ENCODE assay signal across 15 cellular contexts in the genomic region with DNA sequence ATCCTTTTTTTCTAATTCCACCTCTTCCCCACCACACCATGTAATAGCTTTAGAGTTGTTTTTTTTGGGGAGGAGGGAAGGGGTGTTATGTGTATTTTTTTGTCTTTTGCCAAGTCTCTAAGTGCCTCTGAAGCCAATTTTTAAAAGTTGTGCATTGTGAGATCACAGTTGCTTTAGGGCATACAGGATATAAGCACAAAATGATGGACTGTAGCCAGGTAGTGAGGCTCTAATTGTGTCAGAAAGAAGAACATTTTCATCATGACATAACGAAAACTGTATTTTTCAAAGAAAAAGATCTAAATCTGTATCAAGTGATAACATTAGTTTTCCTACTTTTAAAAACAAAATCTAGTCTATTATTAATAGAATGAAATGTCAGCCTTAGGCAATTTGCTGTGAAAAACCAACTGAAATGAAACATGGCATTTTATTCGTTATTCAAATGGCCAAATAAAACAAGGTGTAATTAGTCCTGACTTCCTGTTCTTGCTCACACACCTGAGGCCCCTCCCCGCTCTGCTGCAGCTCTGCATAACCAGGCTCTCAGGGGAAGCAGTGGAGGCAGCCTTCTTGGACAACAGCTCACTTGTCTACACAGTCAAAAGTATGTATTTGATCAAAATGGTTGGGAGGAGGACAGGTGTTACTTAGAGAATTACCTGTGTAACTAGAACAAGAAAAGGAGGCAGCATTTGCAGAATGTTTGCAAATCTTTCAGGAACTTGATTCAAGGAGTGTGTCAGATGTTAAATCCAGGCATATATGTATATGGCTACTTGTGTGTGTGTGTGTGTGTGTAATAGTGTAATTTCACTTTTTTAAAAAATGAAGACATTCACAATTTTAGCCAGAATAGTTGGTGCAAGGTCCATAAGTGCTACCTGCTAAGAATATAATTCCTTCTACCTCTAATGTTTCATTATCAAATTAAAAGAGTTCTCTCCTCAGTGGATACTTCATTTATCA.
DNase-seq lines count a peak whose midpoint lies in the region; ATAC-seq, FAIRE-seq and TF ChIP-seq lines count a peak whose summit lies in the region.
"Had no signal": no experiment of that assay in that cellular context is flagged by ENCODE, and none has a peak within 500 bp of the region (broad histone marks: within the 10 kb centered on the region; RNA-seq: fewer than 3 reads in every experiment).

No MANE protein-coding gene starts in this region.

- H3K79me2 ChIP-seq in mammary epithelial cell (ENCODE audit: insufficient read depth, low read length), result peaks cover 12% of the 10 kb centered on the region

- no peaks in the 10 kb centered on the region for H3K9me3 ChIP-seq in mammary epithelial cell (replicated peaks; ENCODE audit: insufficient read depth, low read length)
- no peaks in the 10 kb centered on the region for H3K9me3 ChIP-seq in mucosa of stomach (ENCODE audit: control insufficient read depth, low read length)
- no peaks in the 10 kb centered on the region for H3K9me3 ChIP-seq in Caco-2

- no peak for TF ChIP-seq CTCF in Calu3 (IDR thresholded peaks at IDR 0.05; ENCODE audit: unreplicated experiment)
- no peak for TF ChIP-seq CTCF in mammary epithelial cell (conservative IDR thresholded peaks at IDR 0.05 in 1 of 2, IDR thresholded peaks at IDR 0.05 in 1 of 2; ENCODE audit: extremely low read depth in 1 of 2, insufficient read depth in 1 of 2, low read depth in 1 of 2, low read length in 2 of 2)
- TF ChIP-seq CTCF in Caco-2 (IDR thresholded peaks at IDR 0.05; ENCODE audit: insufficient read depth in 1 of 2, low read depth in 1 of 2, low read length in 1 of 2, severe bottlenecking in 1 of 2, unreplicated experiment in 1 of 2), result no peak

- BruUV-seq in Calu3 (replicated peaks; lab: Mats Ljungman, UMichigan), result no TSS peak
- BruUV-seq in mammary epithelial cell (replicated peaks; lab: Mats Ljungman, UMichigan), result TSS peak; percentile 73
- no TSS peak for BruUV-seq in Caco-2 (replicated peaks; lab: Mats Ljungman, UMichigan)

- POLR2A ChIA-PET in Caco-2 (lab: Charles Lee), result no interaction called here

- peak overlapping the region; percentile 78 for H3K27ac ChIP-seq in mammary epithelial cell (ENCODE audit: insufficient read depth, low read depth, low read length)

- H3K36me3 Mint-ChIP-seq in Calu3 (ENCODE audit: insufficient read depth, unreplicated experiment) (no peaks in the 10 kb centered on the region), Caco-2 (ENCODE audit: insufficient read depth, unreplicated experiment) (no peaks in the 10 kb centered on the region)
- no peaks in the 10 kb centered on the region for H3K36me3 Mint-ChIP-seq in stimulated activated effector memory CD8-positive, alpha-beta T cell treated with anti-CD3 and anti-CD28 coated beads, Interleukin-12 subunit alpha, Interleukin-12 subunit beta, amount 100 ng/mL, for 72 hours
- H3K36me3 Mint-ChIP-seq: T-cell had no signal

- H3K27me3 Mint-ChIP-seq in Calu3 (ENCODE audit: unreplicated experiment), result no peaks in the 10 kb centered on the region
- H3K27me3 Mint-ChIP-seq in Caco-2 (ENCODE audit: insufficient read depth, unreplicated experiment), result peaks cover 21% of the 10 kb centered on the region
- H3K27me3 Mint-ChIP-seq: progenitor cell of endocrine pancreas had no signal

- intact Hi-C loops in Calu3 (cut with micrococcal nuclease; ENCODE audit: unreplicated experiment) (no loop called here), mammary epithelial cell (cut with micrococcal nuclease) (loop anchor here (2.0 kb wide), 2 partner anchors 54 to 68 kb away; no protein-coding TSS in a partner anchor), Caco-2 (cut with micrococcal nuclease; ENCODE audit: unreplicated experiment) (no loop called here)

- peak overlapping the region; percentile 91 for H3K4me2 ChIP-seq in mammary epithelial cell (ENCODE audit: insufficient read depth, low read depth, low read length)

- peak overlapping the region; percentile 60 for H3K9ac ChIP-seq in mammary epithelial cell (ENCODE audit: insufficient read depth, low read length)
- peak overlapping the region; percentile 73 for H3K9ac ChIP-seq in mucosa of stomach (ENCODE audit: low read length)

- H3K27ac Mint-ChIP-seq in Calu3 (ENCODE audit: unreplicated experiment) (no peak overlapping the region), Caco-2 (ENCODE audit: unreplicated experiment) (no peak overlapping the region)
- no peak overlapping the region for H3K27ac Mint-ChIP-seq in stimulated activated effector memory CD8-positive, alpha-beta T cell treated with anti-CD3 and anti-CD28 coated beads, Interleukin-12 subunit alpha, Interleukin-12 subunit beta, amount 100 ng/mL, for 72 hours
- H3K27ac Mint-ChIP-seq: activated CD4-positive, alpha-beta T cell treated with anti-CD3 and anti-CD28 coated beads, Interleukin-2, amount 10 ng/mL, durations not matched to agents 24 days and 14 days; progenitor cell of endocrine pancreas; T-cell had no signal

- in situ Hi-C loops in mammary epithelial cell (cut with MboI; ENCODE audit: low sequenced_read_pairs in 2 of 2), result no loop called here

- no peaks in the 10 kb centered on the region for H3K36me3 ChIP-seq in mammary epithelial cell (ENCODE audit: insufficient read depth, low read length)
- no peaks in the 10 kb centered on the region for H3K36me3 ChIP-seq in mucosa of stomach (ENCODE audit: control insufficient read depth, insufficient read depth, low read length)
- no peaks in the 10 kb centered on the region for H3K36me3 ChIP-seq in Caco-2 (ENCODE audit: control insufficient read depth, insufficient read depth, low read length)

- H3K4me3 Mint-ChIP-seq in Calu3 (ENCODE audit: low read depth, unreplicated experiment) (no peak overlapping the region), Caco-2 (ENCODE audit: unreplicated experiment) (no peak overlapping the region)
- no peak overlapping the region for H3K4me3 Mint-ChIP-seq in stimulated activated effector memory CD8-positive, alpha-beta T cell treated with anti-CD3 and anti-CD28 coated beads, Interleukin-12 subunit alpha, Interleukin-12 subunit beta, amount 100 ng/mL, for 72 hours
- H3K4me3 Mint-ChIP-seq: activated CD4-positive, alpha-beta T cell treated with anti-CD3 and anti-CD28 coated beads, Interleukin-2, amount 10 ng/mL, durations not matched to agents 24 days and 14 days; T-cell had no signal

- H3K4me1 ChIP-seq in mammary epithelial cell (ENCODE audit: insufficient read depth, low read length) (peaks cover 32% of the 10 kb centered on the region), mucosa of stomach (ENCODE audit: control insufficient read depth, insufficient read depth, low read length) (peaks cover 8% of the 10 kb centered on the region), Caco-2 (no peaks in the 10 kb centered on the region)

- no peak for ATAC-seq in stimulated activated effector memory CD8-positive, alpha-beta T cell treated with anti-CD3 and anti-CD28 coated beads, Interleukin-12 subunit alpha, Interleukin-12 subunit beta, amount 100 ng/mL, for 72 hours
- ATAC-seq: left ventricle myocardium superior, T-cell had no signal

- DNase-seq in Calu3 (peak; percentile 51), NCI-H2171 treated with DMSO at 0.1 percent for 48 hours (lab: John Stamatoyannopoulos, UW) (peak; percentile 82), mammary epithelial cell (peak; percentile 66), RCC 7860 (ENCODE audit: low spot score) (no peak), Caco-2 (no peak), A172 (ENCODE audit: low spot score) (no peak)
- DNase-seq in stimulated activated effector memory CD8-positive, alpha-beta T cell treated with anti-CD3 and anti-CD28 coated beads, Interleukin-12 subunit alpha, Interleukin-12 subunit beta, amount 100 ng/mL, for 72 hours (ENCODE audit: low spot score in 2 of 2), result no peak
- DNase-seq: activated CD4-positive, alpha-beta T cell treated with anti-CD3 and anti-CD28 coated beads, Interleukin-2, amount 10 ng/mL, durations not matched to agents 24 days and 14 days; activated naive CD4-positive, alpha-beta T cell treated with anti-CD3 and anti-CD28 coated beads, Interleukin-2, amount 50 U/mL, for 16 hours; Kasumi-1; left ventricle myocardium superior; substantia nigra; T-cell had no signal

- peak overlapping the region; percentile 63 for H2AFZ ChIP-seq in mammary epithelial cell (ENCODE audit: low read depth, low read length)

- WGBS in mammary epithelial cell (ENCODE audit: low coverage, missing lambda C conversion rate), result 9% methylated on average over 3 of the region's 3 CpGs

- no peaks in the 10 kb centered on the region for H4K20me1 ChIP-seq in mammary epithelial cell (ENCODE audit: insufficient read depth, low read length)

- CTCF ChIA-PET in Calu3 (lab: Charles Lee), result no interaction called here
- CTCF ChIA-PET in mammary epithelial cell (lab: Charles Lee; ENCODE audit: low non-redundant PET), result interaction anchor here (0.6 kb wide), 1 partner anchor 129 kb away, joined by 4 read pairs; no protein-coding TSS in a partner anchor
- CTCF ChIA-PET in Caco-2 (lab: Charles Lee), result no interaction called here

- H3K4me3 ChIP-seq in mammary epithelial cell (replicated peaks in 1 of 3; ENCODE audit: insufficient read depth in 1 of 3, low read depth in 2 of 3, low read length in 3 of 3) (peak overlapping the region; percentile 23 to 52 (median 49)), mucosa of stomach (ENCODE audit: low read length) (peak overlapping the region; percentile 29), Caco-2 (ENCODE audit: low read depth, low read length) (no peak overlapping the region)

- FAIRE-seq in RCC 7860 (lab: Jason Lieb, UNC), result no peak

- H3K27me3 ChIP-seq in mammary epithelial cell (ENCODE audit: insufficient read depth, low read length) (no peaks in the 10 kb centered on the region), mucosa of stomach (ENCODE audit: control insufficient read depth, insufficient read depth, low read length) (no peaks in the 10 kb centered on the region), Caco-2 (replicated peaks; ENCODE audit: control insufficient read depth, insufficient read depth, low read length) (no peaks in the 10 kb centered on the region)

- dilution Hi-C loops in mammary epithelial cell (cut with HindIII; ENCODE audit: low sequenced_read_pairs), result no loop called here

- H3K4me1 Mint-ChIP-seq in Calu3 (ENCODE audit: low read depth, unreplicated experiment) (peaks cover 11% of the 10 kb centered on the region), Caco-2 (ENCODE audit: low read depth, unreplicated experiment) (no peaks in the 10 kb centered on the region)
- H3K4me1 Mint-ChIP-seq in stimulated activated effector memory CD8-positive, alpha-beta T cell treated with anti-CD3 and anti-CD28 coated beads, Interleukin-12 subunit alpha, Interleukin-12 subunit beta, amount 100 ng/mL, for 72 hours, result peaks cover 7% of the 10 kb centered on the region

- H3K9me3 Mint-ChIP-seq in Calu3 (ENCODE audit: low read depth, unreplicated experiment) (no peaks in the 10 kb centered on the region), Caco-2 (ENCODE audit: unreplicated experiment) (no peaks in the 10 kb centered on the region)
- no peaks in the 10 kb centered on the region for H3K9me3 Mint-ChIP-seq in stimulated activated effector memory CD8-positive, alpha-beta T cell treated with anti-CD3 and anti-CD28 coated beads, Interleukin-12 subunit alpha, Interleukin-12 subunit beta, amount 100 ng/mL, for 72 hours
- H3K9me3 Mint-ChIP-seq: activated CD4-positive, alpha-beta T cell treated with anti-CD3 and anti-CD28 coated beads, Interleukin-2, amount 10 ng/mL, durations not matched to agents 24 days and 14 days; T-cell had no signal

Comparison
In these comparisons a context has a peak if more than half of its experiments do, and no peak if none do; other contexts are left out.
1. DNase-seq: peak in Calu3 (single experiment), NCI-H2171 treated with DMSO at 0.1 percent for 48 hours (single experiment) and mammary epithelial cell (single experiment); none in stimulated activated effector memory CD8-positive, alpha-beta T cell treated with anti-CD3 and anti-CD28 coated beads, Interleukin-12 subunit alpha, Interleukin-12 subunit beta, amount 100 ng/mL, for 72 hours (0 of 2), RCC 7860 (single experiment), Caco-2 (0 of 2) and A172 (single experiment).